In genomic region chr3:141083226-141083625, GRCh38 we compare ENCODE assay signal across 15 cellular contexts. TPM values are rescaled to one million over a fixed set of nuclear protein-coding genes. Genes with fewer than 3 reads are reported as not detected.
"Had no signal": no experiment of that assay in that cellular context is flagged by ENCODE, and none has a peak within 500 bp of the region (broad histone marks: within the 10 kb centered on the region; RNA-seq: fewer than 3 reads in every experiment).

No MANE protein-coding gene starts in this region.

- H3K9me3 Mint-ChIP-seq: activated naive CD4-positive, alpha-beta T cell treated with anti-CD3 and anti-CD28 coated beads, Interleukin-2, amount 50 U/mL, for 24 hours; activated T-helper 2 cell treated with anti-CD3 and anti-CD28 coated beads, Interferon-gamma antibody, Interleukin-2, Interleukin-4, amounts not matched to agents 10 μg/mL and 5 μg/mL and 100 μg/mL, durations not matched to agents 14 hours and 24 hours and 36 hours; dendritic cell treated with granulocyte-macrophage colony-stimulating factor and Interleukin-4, amounts not matched to agents 40 ng/mL and 50 ng/mL, for 4 days; stimulated activated memory B cell treated with anti-CD40 and anti-IgM and Interleukin-4, amounts not matched to agents 10 μg/mL and 1 μg/mL and 100 μg/mL, for 72 hours had no signal

- H3K36me3 Mint-ChIP-seq: activated naive CD4-positive, alpha-beta T cell treated with anti-CD3 and anti-CD28 coated beads, Interleukin-2, amount 50 U/mL, for 24 hours; stimulated activated memory B cell treated with anti-CD40 and anti-IgM and Interleukin-4, amounts not matched to agents 10 μg/mL and 1 μg/mL and 100 μg/mL, for 72 hours had no signal

- H3K9me3 ChIP-seq: mucosa of descending colon, suprapubic skin had no signal

- H3K4me3 ChIP-seq: lung, mucosa of descending colon, SK-N-MC, suprapubic skin had no signal

- H3K27me3 ChIP-seq: suprapubic skin had no signal

- H3K27me3 Mint-ChIP-seq: activated naive CD4-positive, alpha-beta T cell treated with anti-CD3 and anti-CD28 coated beads, Interleukin-2, amount 50 U/mL, for 24 hours had no signal

- H3K27ac ChIP-seq: suprapubic skin had no signal

- H3K4me3 Mint-ChIP-seq: activated naive CD4-positive, alpha-beta T cell treated with anti-CD3 and anti-CD28 coated beads, Interleukin-2, amount 50 U/mL, for 24 hours; dendritic cell treated with granulocyte-macrophage colony-stimulating factor and Interleukin-4, amounts not matched to agents 40 ng/mL and 50 ng/mL, for 4 days; stimulated activated memory B cell treated with anti-CD40 and anti-IgM and Interleukin-4, amounts not matched to agents 10 μg/mL and 1 μg/mL and 100 μg/mL, for 72 hours had no signal

- H3K36me3 ChIP-seq: suprapubic skin had no signal

- H3K4me1 ChIP-seq: suprapubic skin had no signal

- ATAC-seq: mucosa of descending colon; stimulated activated memory B cell treated with anti-CD40 and anti-IgM and Interleukin-4, amounts not matched to agents 10 μg/mL and 1 μg/mL and 100 μg/mL, for 72 hours had no signal

- DNase-seq: activated CD4-positive, alpha-beta T cell treated with anti-CD3 and anti-CD28 coated beads for 48 hours; activated T-cell treated with anti-CD3 and anti-CD28 coated beads for 4 hours; erythroblast; hippocampal formation; mucosa of descending colon; stimulated activated CD4-positive, alpha-beta T cell treated with anti-CD3 and anti-CD28 coated beads, Interleukin-1b, Interleukin-23, amount 100 ng/mL, for 48 hours; T-helper 1 cell had no signal

- H3K4me1 Mint-ChIP-seq: activated naive CD4-positive, alpha-beta T cell treated with anti-CD3 and anti-CD28 coated beads, Interleukin-2, amount 50 U/mL, for 24 hours; stimulated activated memory B cell treated with anti-CD40 and anti-IgM and Interleukin-4, amounts not matched to agents 10 μg/mL and 1 μg/mL and 100 μg/mL, for 72 hours had no signal

- H3K27ac Mint-ChIP-seq: activated naive CD4-positive, alpha-beta T cell treated with anti-CD3 and anti-CD28 coated beads, Interleukin-2, amount 50 U/mL, for 24 hours; activated T-helper 2 cell treated with anti-CD3 and anti-CD28 coated beads, Interferon-gamma antibody, Interleukin-2, Interleukin-4, amounts not matched to agents 10 μg/mL and 5 μg/mL and 100 μg/mL, durations not matched to agents 14 hours and 24 hours and 36 hours; dendritic cell treated with granulocyte-macrophage colony-stimulating factor and Interleukin-4, amounts not matched to agents 40 ng/mL and 50 ng/mL, for 4 days; stimulated activated memory B cell treated with anti-CD40 and anti-IgM and Interleukin-4, amounts not matched to agents 10 μg/mL and 1 μg/mL and 100 μg/mL, for 72 hours had no signal

RNA-seq across cellular contexts. Expression of gene SPSB4, which starts 32.1 kb away (rescaled TPM):
- total RNA-seq: activated CD8-positive, alpha-beta memory T cell treated with anti-CD3 and anti-CD28 coated beads for 36 hours; activated T-helper 2 cell treated with anti-CD3 and anti-CD28 coated beads, Interferon-gamma antibody, Interleukin-2, Interleukin-4, amounts not matched to agents 10 μg/mL and 5 μg/mL and 100 μg/mL, durations not matched to agents 14 hours and 24 hours and 36 hours had no signal
